ENCODE assay signal across 30 cellular contexts in genomic region chr19:5317321-5317720, GRCh38.
"Had no signal": no experiment of that assay in that cellular context is flagged by ENCODE, and none has a peak within 500 bp of the region (broad histone marks: within the 10 kb centered on the region; RNA-seq: fewer than 3 reads in every experiment).

No MANE protein-coding gene starts in this region.

- H3K79me2 ChIP-seq: parathyroid adenoma had no signal

- DNase-seq: naive thymus-derived CD8-positive, alpha-beta T cell; nephron progenitor cell; nucleus accumbens; ovary; posterior cingulate gyrus; psoas muscle; right cardiac atrium; spleen; stimulated activated CD4-positive, alpha-beta T cell treated with anti-CD3 and anti-CD28 coated beads, Interleukin-12 subunit alpha, Interleukin-12 subunit beta, amount 100 ng/mL, for 4 hours; stimulated activated CD4-positive, alpha-beta T cell treated with anti-CD3 and anti-CD28 coated beads, Interleukin-1b, Interleukin-23, amount 100 ng/mL, for 48 hours; stimulated activated CD4-positive, alpha-beta T cell treated with anti-CD3 and anti-CD28 coated beads, Interleukin-4, amount 100 ng/mL, for 1 hour; stimulated activated CD4-positive, alpha-beta T cell treated with anti-CD3 and anti-CD28 coated beads, Interleukin-4, amount 100 ng/mL, for 4 hours; stimulated activated CD8-positive, alpha-beta memory T cell treated with anti-CD3 and anti-CD28 coated beads, Interleukin-4, amount 100 ng/mL, for 48 hours; stimulated activated naive CD4-positive, alpha-beta T cell; stimulated activated naive CD8-positive, alpha-beta T cell treated with anti-CD3 and anti-CD28 coated beads, Interleukin-15, amount 100 ng/mL, for 72 hours; stimulated activated naive CD8-positive, alpha-beta T cell treated with anti-CD3 and anti-CD28 coated beads, Interleukin-15, Interleukin-2, amounts not matched to agents 100 U/mL and 50 U/mL, for 24 hours; substantia nigra; testis; tibial artery; transverse colon; upper lobe of right lung; uterus had no signal

- H3K9ac ChIP-seq: parathyroid adenoma had no signal

- H3K27ac ChIP-seq: neutrophil, ovary, parathyroid adenoma, psoas muscle, skin epidermis, spleen, suprapubic skin, testis, tibial artery, transverse colon, upper lobe of right lung, uterus had no signal

- H3K4me3 ChIP-seq: ovary, psoas muscle, skin epidermis, smooth muscle cell, spleen, suprapubic skin, testis, tibial artery, transverse colon, upper lobe of right lung, uterus had no signal

- H2AFZ ChIP-seq: parathyroid adenoma had no signal

- ATAC-seq: naive thymus-derived CD8-positive, alpha-beta T cell; natural killer cell treated with Interleukin-12 subunit alpha and Interleukin-12 subunit beta and Interleukin-15 and Interleukin-18, amount 100 ng/mL, for 72 hours; psoas muscle; right cardiac atrium; sciatic nerve; stimulated activated memory B cell treated with anti-CD40 and anti-IgM and Interleukin-4, amounts not matched to agents 10 μg/mL and 1 μg/mL and 100 μg/mL, for 72 hours; stimulated activated naive CD8-positive, alpha-beta T cell treated with anti-CD3 and anti-CD28 coated beads, Interleukin-15, amount 100 ng/mL, for 72 hours; stimulated activated naive CD8-positive, alpha-beta T cell treated with anti-CD3 and anti-CD28 coated beads, Interleukin-15, Interleukin-2, amounts not matched to agents 100 U/mL and 50 U/mL, for 24 hours; upper lobe of right lung had no signal

- H3K27me3 ChIP-seq: ovary, testis, uterus had no signal

- H3K36me3 ChIP-seq: neutrophil, ovary, spleen, suprapubic skin, tibial artery, transverse colon, upper lobe of right lung, uterus had no signal

- H3K4me1 ChIP-seq: parathyroid adenoma, psoas muscle, testis, uterus had no signal

- H3K4me2 ChIP-seq: smooth muscle cell had no signal

- H3K9me3 ChIP-seq: neutrophil, ovary, psoas muscle, spleen, suprapubic skin, testis, tibial artery, transverse colon, upper lobe of right lung, uterus had no signal
